8 cellular contexts compared by ENCODE assay signal in the genomic region with DNA sequence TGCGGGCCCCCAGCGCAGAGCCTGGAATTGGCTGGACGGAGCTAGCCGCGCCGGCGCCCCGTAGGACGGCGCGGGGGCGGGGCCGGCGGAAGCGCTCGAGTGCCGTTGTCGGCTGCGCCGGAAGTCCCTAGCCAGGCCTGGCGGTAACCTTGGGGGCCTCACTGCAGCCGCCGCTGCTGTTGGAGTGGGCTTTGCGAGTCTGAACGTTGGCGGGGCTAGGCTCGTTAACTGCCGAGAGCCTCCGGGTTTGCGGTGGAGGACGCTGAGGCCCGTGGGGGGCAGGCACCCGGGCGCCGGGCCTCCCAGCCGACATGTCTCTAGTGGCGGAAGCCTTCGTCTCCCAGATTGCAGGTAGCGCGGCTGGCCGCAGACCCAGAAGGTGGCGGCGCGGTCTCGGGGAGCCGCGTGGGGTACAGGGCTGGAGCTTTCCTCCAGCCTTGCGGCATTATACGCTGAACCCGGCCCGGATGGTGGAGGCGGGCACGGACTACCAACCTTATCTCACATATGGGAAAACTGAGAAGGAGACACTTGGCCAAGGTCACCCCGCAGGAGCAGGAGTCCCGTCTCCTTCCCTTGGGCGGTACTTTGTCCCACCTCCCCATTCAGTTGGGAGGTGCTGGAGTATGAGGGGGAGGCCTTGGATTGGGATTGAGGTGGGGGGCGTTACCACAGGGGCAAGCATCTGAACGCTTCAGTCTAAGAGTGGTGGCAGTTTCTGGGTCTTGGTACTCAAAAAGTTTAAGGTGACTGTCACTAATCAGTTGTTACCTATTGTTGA. TPM values are rescaled to one million over a fixed set of nuclear protein-coding genes. Genes with fewer than 3 reads are reported as not detected.
DNase-seq lines count a peak whose midpoint lies in the region; TF ChIP-seq lines count a peak whose summit lies in the region.

A gene (plus strand): TSS at position 124 of the 781 bp plus-strand sequence. CDS start 188 bp downstream, at position 312.

- peak within 1 kb of the TSS; percentile 97 for H2AFZ ChIP-seq in neural progenitor cell (replicated peaks)

- peak within 1 kb of the TSS; percentile 87 for H3K4me2 ChIP-seq in neural progenitor cell

- TF ChIP-seq CTCF in fibroblast of villous mesenchyme (IDR thresholded peaks at IDR 0.05; ENCODE audit: insufficient read depth, low read depth, low read length) = no peak
- TF ChIP-seq CTCF in neural progenitor cell (IDR thresholded peaks at IDR 0.05) = peak; percentile 20
- TF ChIP-seq CTCF in subcutaneous adipose tissue (IDR thresholded peaks at IDR 0.05; ENCODE audit: low read depth) = no peak

- H3K79me2 ChIP-seq in neural progenitor cell (ENCODE audit: low read depth) = peaks cover 51% of the 10 kb centered on the region

- DNase-seq in H4 (ENCODE audit: low spot score) (peak; percentile 49), LoVo (ENCODE audit: low spot score) (peak; percentile 84), SHP77 treated with DMSO at 0.1 percent for 48 hours (lab: John Stamatoyannopoulos, UW) (peak; percentile 33), fibroblast of villous mesenchyme (ENCODE audit: low read depth) (peak; percentile 71), neural progenitor cell (ENCODE audit: low spot score) (peak; percentile 88)
- peak; percentile 89 for DNase-seq in activated effector memory CD4-positive, alpha-beta T cell treated with anti-CD3 and anti-CD28 coated beads, Interleukin-2, amount 50 U/mL, for 16 hours

- peak within 1 kb of the TSS; percentile 88 for H3K27ac Mint-ChIP-seq in neural progenitor cell

- H3K36me3 ChIP-seq in ES-I3 (ENCODE audit: insufficient read depth, low read length) (no peaks in the 10 kb centered on the region), neural progenitor cell (no peaks in the 10 kb centered on the region)

- H3K9me3 ChIP-seq in ES-I3 (ENCODE audit: control insufficient read depth, insufficient read depth, low read length) (no peaks in the 10 kb centered on the region), neural progenitor cell (ENCODE audit: low read depth) (no peaks in the 10 kb centered on the region)

- H3K27me3 ChIP-seq in neural progenitor cell = peaks cover 39% of the 10 kb centered on the region

- peak within 1 kb of the TSS; percentile 98 for H3K4me3 Mint-ChIP-seq in neural progenitor cell

- no peaks in the 10 kb centered on the region for H3K4me1 ChIP-seq in ES-I3 (ENCODE audit: insufficient read depth, low read length)
- H3K4me1 ChIP-seq in neural progenitor cell = peaks cover 9% of the 10 kb centered on the region

- peak within 1 kb of the TSS; percentile 77 for H3K27ac ChIP-seq in neural progenitor cell

- H3K4me3 ChIP-seq in fibroblast of villous mesenchyme (ENCODE audit: low read depth, low read length) (peak within 1 kb of the TSS; percentile 91), neural progenitor cell (peak within 1 kb of the TSS; percentile 89)

- peak within 1 kb of the TSS; percentile 92 for H3K9ac ChIP-seq in ES-I3 (ENCODE audit: low read depth, low read length)
- H3K9ac ChIP-seq in neural progenitor cell = peak within 1 kb of the TSS; percentile 66

- H3K27me3 Mint-ChIP-seq in neural progenitor cell (ENCODE audit: insufficient read depth, low read depth) = no peaks in the 10 kb centered on the region

- H4K20me1 ChIP-seq in neural progenitor cell (ENCODE audit: low read depth) = peaks cover 18% of the 10 kb centered on the region

- peaks cover 5% of the 10 kb centered on the region for H3F3A ChIP-seq in neural progenitor cell (ENCODE audit: low read depth)

- peaks cover 5% of the 10 kb centered on the region for H3K36me3 Mint-ChIP-seq in neural progenitor cell

- no peaks in the 10 kb centered on the region for H3K9me3 Mint-ChIP-seq in neural progenitor cell

- peaks cover 8% of the 10 kb centered on the region for H3K4me1 Mint-ChIP-seq in neural progenitor cell

RNA-seq across cellular contexts. Expression of the gene that starts here (rescaled TPM):
- 31.7 and 55.3 TPM in 2 replicates for total RNA-seq in H4 (2014; rRNA removed; shearing (Covaris generic))
- total RNA-seq in fibroblast of villous mesenchyme (12.2 and 16.8 TPM in 2 replicates), neural progenitor cell (ENCODE audit: low replicate concordance) (33.1 and 39.2 TPM in 2 replicates), subcutaneous adipose tissue (10 to 100 TPM; 18.4 to 24.5 (median 21.4) TPM)

Comparison
In these comparisons a context has a peak if more than half of its experiments do, and no peak if none do; other contexts are left out.
1. Peak in every context shown above with its lines: DNase-seq, H3K4me3 ChIP-seq and H3K27ac ChIP-seq.
2. DNase-seq: peak in every context shown above with its lines; median percentile 89 in activated effector memory CD4-positive, alpha-beta T cell treated with anti-CD3 and anti-CD28 coated beads, Interleukin-2, amount 50 U/mL, for 16 hours; 88 in neural progenitor cell; 84 in LoVo; 71 in fibroblast of villous mesenchyme; 49 in H4; 33 in SHP77 treated with DMSO at 0.1 percent for 48 hours.